Comparison of ENCODE assay signal across 15 cellular contexts in the genomic region with DNA sequence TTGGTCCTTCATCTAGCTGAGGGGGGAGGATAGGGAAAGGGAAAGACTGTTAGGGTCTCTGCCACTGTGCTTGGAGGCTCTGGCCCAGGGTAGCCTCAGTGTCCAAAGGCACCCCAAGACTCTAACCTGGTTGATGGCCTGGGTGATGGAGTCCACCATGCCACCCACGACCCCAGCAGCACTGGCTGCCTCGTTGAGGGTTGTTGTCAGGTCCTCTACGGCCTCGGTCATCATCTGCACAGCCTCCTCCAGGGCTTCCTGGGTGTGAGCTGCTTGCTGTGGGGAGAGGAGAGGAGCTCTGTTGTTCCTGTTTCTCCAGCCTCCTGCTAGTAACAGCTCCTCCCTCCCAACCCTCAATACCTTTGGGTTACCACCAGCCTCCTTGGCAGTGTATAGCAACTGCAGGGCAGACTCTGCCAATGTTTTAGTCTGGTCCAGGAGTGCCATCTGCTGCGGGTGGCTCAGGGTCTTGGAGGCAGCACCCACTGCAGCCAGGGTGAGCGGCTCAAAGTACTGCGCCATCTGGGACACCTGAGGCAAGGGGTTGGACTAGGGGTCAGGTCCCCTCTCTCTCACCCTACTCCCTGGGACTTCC. TPM values are rescaled to one million over a fixed set of nuclear protein-coding genes. Genes with fewer than 3 reads are reported as not detected.
DNase-seq lines count a peak whose midpoint lies in the region; ATAC-seq and TF ChIP-seq lines count a peak whose summit lies in the region.
"Had no signal": no experiment of that assay in that cellular context is flagged by ENCODE, and none has a peak within 500 bp of the region (broad histone marks: within the 10 kb centered on the region; RNA-seq: fewer than 3 reads in every experiment).

No MANE protein-coding gene starts in this region.

- TF ChIP-seq EP300 in esophagus muscularis mucosa (IDR thresholded peaks at IDR 0.05): no peak

- no peak overlapping the region for H3K9ac ChIP-seq in stomach smooth muscle (ENCODE audit: low read length in 2 of 2)
- H3K9ac ChIP-seq: GM23248 had no signal

- H3K36me3 ChIP-seq in esophagus muscularis mucosa: peaks cover 98 to 100% (median 100%) of the 10 kb centered on the region in 4 donors
- peaks cover 82 to 85% of the 10 kb centered on the region in 2 donors for H3K36me3 ChIP-seq in stomach smooth muscle (ENCODE audit: control insufficient read depth in 2 of 2, insufficient read depth in 2 of 2, low read length in 2 of 2)

- no peak for TF ChIP-seq CTCF in esophagus muscularis mucosa (IDR thresholded peaks at IDR 0.05)

- H3K4me3 ChIP-seq in esophagus muscularis mucosa (no peak overlapping the region), stomach smooth muscle (ENCODE audit: low read length in 2 of 2) (no peak overlapping the region)
- H3K4me3 ChIP-seq: GM23248 had no signal

- H3K27me3 ChIP-seq in esophagus muscularis mucosa: no peaks in the 10 kb centered on the region
- H3K27me3 ChIP-seq in stomach smooth muscle (ENCODE audit: control insufficient read depth in 1 of 2, insufficient read depth in 2 of 2, low read length in 2 of 2): no peaks in the 10 kb centered on the region

- no peaks in the 10 kb centered on the region for H3K4me1 Mint-ChIP-seq in activated naive CD8-positive, alpha-beta T cell treated with anti-CD3 and anti-CD28 coated beads, Interleukin-2, amount 10 ng/mL, durations not matched to agents 7 days and 5 days
- no peaks in the 10 kb centered on the region for H3K4me1 Mint-ChIP-seq in activated naive CD8-positive, alpha-beta T cell treated with anti-CD3 and anti-CD28 coated beads for 36 hours
- no peaks in the 10 kb centered on the region for H3K4me1 Mint-ChIP-seq in activated naive CD8-positive, alpha-beta T cell treated with anti-CD3 and anti-CD28 coated beads, Interleukin-2, amount 50 U/mL, for 24 hours

- no peak for DNase-seq in activated naive CD8-positive, alpha-beta T cell treated with anti-CD3 and anti-CD28 coated beads, Interleukin-2, amount 10 ng/mL, durations not matched to agents 7 days and 5 days
- DNase-seq in activated naive CD8-positive, alpha-beta T cell treated with anti-CD3 and anti-CD28 coated beads for 36 hours: no peak
- no peak for DNase-seq in activated naive CD8-positive, alpha-beta T cell treated with anti-CD3 and anti-CD28 coated beads, Interleukin-2, amount 50 U/mL, for 24 hours
- DNase-seq in esophagus muscularis mucosa (ENCODE audit: extremely low spot score) (no peak), NCI-H1694 (lab: John Stamatoyannopoulos, UW) (no peak), iPS-NIHi11 (ENCODE audit: low spot score) (no peak), foreskin melanocyte (no peak)
- DNase-seq: DMS53, GM23248, NCI-H1092, NCI-H2107, NCI-H748 treated with DMSO at 0.1 percent for 48 hours had no signal

- peak; percentile 22 for ATAC-seq in activated naive CD8-positive, alpha-beta T cell treated with anti-CD3 and anti-CD28 coated beads, Interleukin-2, amount 10 ng/mL, durations not matched to agents 7 days and 5 days (ENCODE audit: low read depth)
- ATAC-seq in activated naive CD8-positive, alpha-beta T cell treated with anti-CD3 and anti-CD28 coated beads, Interleukin-2, amount 50 U/mL, for 24 hours: peak; percentile 20
- ATAC-seq: HCT116 had no signal

- H3K4me1 ChIP-seq in esophagus muscularis mucosa (peaks cover 0 to 14% (median 0%) of the 10 kb centered on the region in 4 donors), stomach smooth muscle (ENCODE audit: control insufficient read depth, insufficient read depth, low read length) (no peaks in the 10 kb centered on the region)

- H3K4me3 Mint-ChIP-seq in activated naive CD8-positive, alpha-beta T cell treated with anti-CD3 and anti-CD28 coated beads, Interleukin-2, amount 10 ng/mL, durations not matched to agents 7 days and 5 days: no peak overlapping the region
- no peak overlapping the region for H3K4me3 Mint-ChIP-seq in activated naive CD8-positive, alpha-beta T cell treated with anti-CD3 and anti-CD28 coated beads for 36 hours
- no peak overlapping the region for H3K4me3 Mint-ChIP-seq in activated naive CD8-positive, alpha-beta T cell treated with anti-CD3 and anti-CD28 coated beads, Interleukin-2, amount 50 U/mL, for 24 hours

- H3K36me3 Mint-ChIP-seq in activated naive CD8-positive, alpha-beta T cell treated with anti-CD3 and anti-CD28 coated beads, Interleukin-2, amount 10 ng/mL, durations not matched to agents 7 days and 5 days: peaks cover 52% of the 10 kb centered on the region
- peaks cover 30% of the 10 kb centered on the region for H3K36me3 Mint-ChIP-seq in activated naive CD8-positive, alpha-beta T cell treated with anti-CD3 and anti-CD28 coated beads for 36 hours
- peaks cover 58% of the 10 kb centered on the region for H3K36me3 Mint-ChIP-seq in activated naive CD8-positive, alpha-beta T cell treated with anti-CD3 and anti-CD28 coated beads, Interleukin-2, amount 50 U/mL, for 24 hours (ENCODE audit: low read depth)

- WGBS in esophagus muscularis mucosa: 89% methylated on average over 6 of the region's 7 CpGs

- intact Hi-C loops in esophagus muscularis mucosa (cut with DNase I): no loop called here

- no peaks in the 10 kb centered on the region for H3K9me3 Mint-ChIP-seq in activated naive CD8-positive, alpha-beta T cell treated with anti-CD3 and anti-CD28 coated beads, Interleukin-2, amount 10 ng/mL, durations not matched to agents 7 days and 5 days
- no peaks in the 10 kb centered on the region for H3K9me3 Mint-ChIP-seq in activated naive CD8-positive, alpha-beta T cell treated with anti-CD3 and anti-CD28 coated beads for 36 hours
- no peaks in the 10 kb centered on the region for H3K9me3 Mint-ChIP-seq in activated naive CD8-positive, alpha-beta T cell treated with anti-CD3 and anti-CD28 coated beads, Interleukin-2, amount 50 U/mL, for 24 hours

- H3K27ac Mint-ChIP-seq in activated naive CD8-positive, alpha-beta T cell treated with anti-CD3 and anti-CD28 coated beads, Interleukin-2, amount 10 ng/mL, durations not matched to agents 7 days and 5 days: no peak overlapping the region
- no peak overlapping the region for H3K27ac Mint-ChIP-seq in activated naive CD8-positive, alpha-beta T cell treated with anti-CD3 and anti-CD28 coated beads for 36 hours
- no peak overlapping the region for H3K27ac Mint-ChIP-seq in activated naive CD8-positive, alpha-beta T cell treated with anti-CD3 and anti-CD28 coated beads, Interleukin-2, amount 50 U/mL, for 24 hours

- no peaks in the 10 kb centered on the region for H3K27me3 Mint-ChIP-seq in activated naive CD8-positive, alpha-beta T cell treated with anti-CD3 and anti-CD28 coated beads, Interleukin-2, amount 10 ng/mL, durations not matched to agents 7 days and 5 days
- H3K27me3 Mint-ChIP-seq in activated naive CD8-positive, alpha-beta T cell treated with anti-CD3 and anti-CD28 coated beads for 36 hours: no peaks in the 10 kb centered on the region
- H3K27me3 Mint-ChIP-seq in activated naive CD8-positive, alpha-beta T cell treated with anti-CD3 and anti-CD28 coated beads, Interleukin-2, amount 50 U/mL, for 24 hours: no peaks in the 10 kb centered on the region

- POLR2A ChIA-PET in activated naive CD8-positive, alpha-beta T cell treated with anti-CD3 and anti-CD28 coated beads, Interleukin-2, amount 10 ng/mL, durations not matched to agents 7 days and 5 days (lab: Charles Lee): no interaction called here

- H3K9me3 ChIP-seq in esophagus muscularis mucosa (no peaks in the 10 kb centered on the region), stomach smooth muscle (ENCODE audit: control insufficient read depth in 2 of 2, low read length in 2 of 2) (no peaks in the 10 kb centered on the region)

- no peak for TF ChIP-seq POLR2A in esophagus muscularis mucosa (IDR thresholded peaks at IDR 0.05; ENCODE audit: low read depth)

- peak overlapping the region; percentile 69 to 98 (median 96) for H3K27ac ChIP-seq in esophagus muscularis mucosa (replicated peaks in 1 of 4)
- peak overlapping the region; percentile 46 for H3K27ac ChIP-seq in stomach smooth muscle (ENCODE audit: low read length)
- H3K27ac ChIP-seq: C4-2B, GM23248 had no signal

RNA-seq across cellular contexts. Expression of a gene that starts 16.2 kb away (rescaled TPM):
- 10 to 100 TPM; 35.7 to 36.9 TPM for total RNA-seq in activated naive CD8-positive, alpha-beta T cell treated with anti-CD3 and anti-CD28 coated beads, Interleukin-2, amount 10 ng/mL, durations not matched to agents 7 days and 5 days
- total RNA-seq in activated naive CD8-positive, alpha-beta T cell treated with anti-CD3 and anti-CD28 coated beads for 36 hours: 1 to 10 TPM; 3.3 to 4.6 TPM
- total RNA-seq in esophagus muscularis mucosa: over 10,000 TPM in 3 of 4 donors, 1,000 to 10,000 TPM in 1; 8,856 to 14,576 (median 12,022) TPM

RNA-seq across cellular contexts. Expression of a gene that starts 26.1 kb away (rescaled TPM):
- 100 to 1,000 TPM; 381 to 388 TPM for total RNA-seq in activated naive CD8-positive, alpha-beta T cell treated with anti-CD3 and anti-CD28 coated beads, Interleukin-2, amount 10 ng/mL, durations not matched to agents 7 days and 5 days
- 100 to 1,000 TPM; 158 to 169 TPM for total RNA-seq in activated naive CD8-positive, alpha-beta T cell treated with anti-CD3 and anti-CD28 coated beads for 36 hours
- 1,000 to 10,000 TPM in 3 of 4 donors, 100 to 1,000 TPM in 1; 934 to 1,435 (median 1,196) TPM for total RNA-seq in esophagus muscularis mucosa

RNA-seq across cellular contexts. Expression of a gene that starts 26.5 kb away (rescaled TPM):
- 10 to 100 TPM; 21.1 to 24.1 TPM for total RNA-seq in activated naive CD8-positive, alpha-beta T cell treated with anti-CD3 and anti-CD28 coated beads, Interleukin-2, amount 10 ng/mL, durations not matched to agents 7 days and 5 days
- 10 to 100 TPM; 23.7 to 24.5 TPM for total RNA-seq in activated naive CD8-positive, alpha-beta T cell treated with anti-CD3 and anti-CD28 coated beads for 36 hours
- total RNA-seq in esophagus muscularis mucosa: 10 to 100 TPM; 65.6 to 97.3 (median 85.4) TPM

RNA-seq across cellular contexts. Expression of a gene that starts 32.2 kb away (rescaled TPM):
- 1 to 10 TPM in 1 of 2 experiments, under 1 TPM in 1; 0.86 to 1.2 TPM for total RNA-seq in activated naive CD8-positive, alpha-beta T cell treated with anti-CD3 and anti-CD28 coated beads, Interleukin-2, amount 10 ng/mL, durations not matched to agents 7 days and 5 days
- total RNA-seq in activated naive CD8-positive, alpha-beta T cell treated with anti-CD3 and anti-CD28 coated beads for 36 hours: 1 to 10 TPM; 1.5 to 2.7 TPM
- 1 to 10 TPM in 1 of 4 donors, not detected in 3; 2.2 TPM for total RNA-seq in esophagus muscularis mucosa

RNA-seq across cellular contexts. Expression of a gene that starts 40.9 kb away (rescaled TPM):
- 10 to 100 TPM; 13.1 to 13.4 TPM for total RNA-seq in activated naive CD8-positive, alpha-beta T cell treated with anti-CD3 and anti-CD28 coated beads, Interleukin-2, amount 10 ng/mL, durations not matched to agents 7 days and 5 days
- 10 to 100 TPM; 17.2 to 18.7 TPM for total RNA-seq in activated naive CD8-positive, alpha-beta T cell treated with anti-CD3 and anti-CD28 coated beads for 36 hours
- 1 to 10 TPM; 1.3 to 3.3 (median 1.7) TPM for total RNA-seq in esophagus muscularis mucosa

Comparison
In these comparisons a context has a peak if more than half of its experiments do, and no peak if none do; other contexts are left out.
1. RNA of a gene that starts 16.2 kb away (total RNA-seq): 8,856 to 14,576 TPM in esophagus muscularis mucosa; 35.7 to 36.9 TPM in activated naive CD8-positive, alpha-beta T cell treated with anti-CD3 and anti-CD28 coated beads, Interleukin-2, amount 10 ng/mL, durations not matched to agents 7 days and 5 days and 3.3 to 4.6 TPM in activated naive CD8-positive, alpha-beta T cell treated with anti-CD3 and anti-CD28 coated beads for 36 hours; every median in the first group is over 100 times any median in the second.